Comparison of ENCODE assay signal across 15 cellular contexts in the genomic region with DNA sequence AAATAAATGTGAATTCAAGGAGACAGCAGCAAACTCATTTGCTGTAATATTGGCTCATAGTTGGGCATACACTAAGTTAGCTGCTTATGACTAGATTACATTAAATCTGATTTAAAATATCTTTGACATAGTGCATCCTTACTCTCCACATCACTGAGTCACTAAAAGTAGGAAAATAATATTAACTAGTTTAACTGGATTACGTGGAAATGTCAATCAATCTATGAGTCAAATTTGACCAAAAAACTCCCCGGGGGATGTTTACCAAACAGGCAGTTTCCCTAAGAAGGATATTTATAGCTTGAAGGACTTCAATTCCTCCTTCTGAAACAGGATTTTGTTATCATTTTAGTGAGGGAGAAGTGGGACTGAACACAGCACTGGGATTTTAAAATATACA.
"Had no signal": no experiment of that assay in that cellular context is flagged by ENCODE, and none has a peak within 500 bp of the region (broad histone marks: within the 10 kb centered on the region; RNA-seq: fewer than 3 reads in every experiment).

No MANE protein-coding gene starts in this region.

- H2AFZ ChIP-seq: parathyroid adenoma had no signal

- H3K4me3 ChIP-seq: breast epithelium, heart right ventricle, skin epidermis, tibial artery, vagina had no signal

- H3K79me2 ChIP-seq: parathyroid adenoma had no signal

- H3K4me1 Mint-ChIP-seq: mesothelial cell of epicardium had no signal

- H3K27me3 ChIP-seq: breast epithelium, heart right ventricle, tibial artery, vagina had no signal

- ATAC-seq: heart right ventricle had no signal

- DNase-seq: activated CD4-positive, alpha-beta memory T cell treated with anti-CD3 and anti-CD28 coated beads for 36 hours; activated CD4-positive, alpha-beta T cell treated with anti-CD3 and anti-CD28 coated beads for 1 hour; activated CD8-positive, alpha-beta memory T cell treated with anti-CD3 and anti-CD28 coated beads, Interleukin-2, amount 50 U/mL, for 4 hours; aorta; foreskin melanocyte; heart right ventricle; retina; tibial artery had no signal

- H3K27ac Mint-ChIP-seq: activated CD4-positive, alpha-beta memory T cell treated with anti-CD3 and anti-CD28 coated beads for 36 hours; activated T-helper 2 cell treated with anti-CD3 and anti-CD28 coated beads, Interferon-gamma antibody, Interleukin-2, Interleukin-4, amounts not matched to agents 10 μg/mL and 5 μg/mL and 100 μg/mL, durations not matched to agents 14 hours and 24 hours and 36 hours; mesothelial cell of epicardium; T-helper 2 cell treated with Interferon-gamma antibody and Interleukin-4, amounts not matched to agents 5 μg/mL and 100 μg/mL, for 36 hours had no signal

- H3K27ac ChIP-seq: breast epithelium, parathyroid adenoma, tibial artery had no signal

- H3K9me3 ChIP-seq: breast epithelium, heart right ventricle, tibial artery, vagina had no signal

- H3K9me3 Mint-ChIP-seq: activated CD4-positive, alpha-beta memory T cell treated with anti-CD3 and anti-CD28 coated beads for 36 hours had no signal

- H3K27me3 Mint-ChIP-seq: activated CD4-positive, alpha-beta memory T cell treated with anti-CD3 and anti-CD28 coated beads for 36 hours had no signal

- H3K36me3 ChIP-seq: breast epithelium had no signal

- H3K9ac ChIP-seq: parathyroid adenoma had no signal

- H3K4me1 ChIP-seq: breast epithelium, parathyroid adenoma, vagina had no signal

- H3K4me3 Mint-ChIP-seq: activated CD4-positive, alpha-beta memory T cell treated with anti-CD3 and anti-CD28 coated beads for 36 hours; mesothelial cell of epicardium; T-helper 2 cell treated with Interferon-gamma antibody and Interleukin-4, amounts not matched to agents 5 μg/mL and 100 μg/mL, for 36 hours had no signal
